ENCODE assay signal across 1 cellular context in the genomic region with DNA sequence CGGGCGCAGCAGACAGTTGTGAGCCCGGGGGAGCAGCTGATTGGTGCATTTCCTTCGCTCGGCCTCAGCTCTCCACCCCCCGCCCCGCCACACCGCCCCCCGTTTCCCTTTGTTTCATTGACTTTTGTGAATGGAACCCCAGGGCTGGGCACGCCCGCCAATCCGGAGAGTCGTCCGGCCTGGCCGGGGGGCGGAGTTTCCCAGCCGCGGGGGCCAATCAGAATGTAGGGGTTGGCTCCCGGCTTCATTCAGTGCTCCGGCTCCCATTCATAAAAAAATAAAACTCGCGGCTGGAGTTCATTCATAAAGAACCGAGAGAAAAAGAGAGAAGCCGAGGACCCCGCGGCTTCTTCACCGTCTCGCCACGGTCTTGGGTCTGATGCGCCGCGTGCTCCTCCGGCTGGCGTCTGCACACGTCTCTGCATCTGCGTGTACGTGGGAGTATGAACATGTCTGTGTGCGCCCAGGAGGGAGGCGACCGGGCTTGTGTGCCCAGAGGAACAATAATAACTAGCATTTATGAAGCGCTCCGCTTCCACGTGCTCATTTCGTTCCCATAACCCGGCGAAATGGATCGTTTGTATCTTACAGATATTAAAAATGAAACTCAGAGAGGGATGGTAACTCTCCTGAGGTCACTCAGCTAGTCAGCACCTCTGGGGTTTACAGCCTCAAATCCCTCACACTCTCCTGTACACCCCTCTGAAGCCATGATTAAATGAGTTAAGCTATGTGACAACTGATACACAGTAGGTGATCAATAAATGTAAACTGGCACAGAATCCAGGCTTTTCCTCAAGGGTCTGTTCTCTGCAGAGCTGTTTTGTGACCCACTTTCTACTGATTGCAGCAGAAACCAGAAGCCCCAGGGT.
A peak's percentile ranks its signal among the peaks of the same experiment; 100 is the strongest.
TF ChIP-seq lines count a peak whose summit lies in the region.

A gene (minus strand): TSS at position 24 of the 872 bp plus-strand sequence. CDS start 723 bp downstream, outside the sequence.

TF ChIP-seq in K562, 482 proteins besides CTCF, POLR2A, EP300 and RAD21 (continued from another document):
- TF ChIP-seq, protein P1, sequence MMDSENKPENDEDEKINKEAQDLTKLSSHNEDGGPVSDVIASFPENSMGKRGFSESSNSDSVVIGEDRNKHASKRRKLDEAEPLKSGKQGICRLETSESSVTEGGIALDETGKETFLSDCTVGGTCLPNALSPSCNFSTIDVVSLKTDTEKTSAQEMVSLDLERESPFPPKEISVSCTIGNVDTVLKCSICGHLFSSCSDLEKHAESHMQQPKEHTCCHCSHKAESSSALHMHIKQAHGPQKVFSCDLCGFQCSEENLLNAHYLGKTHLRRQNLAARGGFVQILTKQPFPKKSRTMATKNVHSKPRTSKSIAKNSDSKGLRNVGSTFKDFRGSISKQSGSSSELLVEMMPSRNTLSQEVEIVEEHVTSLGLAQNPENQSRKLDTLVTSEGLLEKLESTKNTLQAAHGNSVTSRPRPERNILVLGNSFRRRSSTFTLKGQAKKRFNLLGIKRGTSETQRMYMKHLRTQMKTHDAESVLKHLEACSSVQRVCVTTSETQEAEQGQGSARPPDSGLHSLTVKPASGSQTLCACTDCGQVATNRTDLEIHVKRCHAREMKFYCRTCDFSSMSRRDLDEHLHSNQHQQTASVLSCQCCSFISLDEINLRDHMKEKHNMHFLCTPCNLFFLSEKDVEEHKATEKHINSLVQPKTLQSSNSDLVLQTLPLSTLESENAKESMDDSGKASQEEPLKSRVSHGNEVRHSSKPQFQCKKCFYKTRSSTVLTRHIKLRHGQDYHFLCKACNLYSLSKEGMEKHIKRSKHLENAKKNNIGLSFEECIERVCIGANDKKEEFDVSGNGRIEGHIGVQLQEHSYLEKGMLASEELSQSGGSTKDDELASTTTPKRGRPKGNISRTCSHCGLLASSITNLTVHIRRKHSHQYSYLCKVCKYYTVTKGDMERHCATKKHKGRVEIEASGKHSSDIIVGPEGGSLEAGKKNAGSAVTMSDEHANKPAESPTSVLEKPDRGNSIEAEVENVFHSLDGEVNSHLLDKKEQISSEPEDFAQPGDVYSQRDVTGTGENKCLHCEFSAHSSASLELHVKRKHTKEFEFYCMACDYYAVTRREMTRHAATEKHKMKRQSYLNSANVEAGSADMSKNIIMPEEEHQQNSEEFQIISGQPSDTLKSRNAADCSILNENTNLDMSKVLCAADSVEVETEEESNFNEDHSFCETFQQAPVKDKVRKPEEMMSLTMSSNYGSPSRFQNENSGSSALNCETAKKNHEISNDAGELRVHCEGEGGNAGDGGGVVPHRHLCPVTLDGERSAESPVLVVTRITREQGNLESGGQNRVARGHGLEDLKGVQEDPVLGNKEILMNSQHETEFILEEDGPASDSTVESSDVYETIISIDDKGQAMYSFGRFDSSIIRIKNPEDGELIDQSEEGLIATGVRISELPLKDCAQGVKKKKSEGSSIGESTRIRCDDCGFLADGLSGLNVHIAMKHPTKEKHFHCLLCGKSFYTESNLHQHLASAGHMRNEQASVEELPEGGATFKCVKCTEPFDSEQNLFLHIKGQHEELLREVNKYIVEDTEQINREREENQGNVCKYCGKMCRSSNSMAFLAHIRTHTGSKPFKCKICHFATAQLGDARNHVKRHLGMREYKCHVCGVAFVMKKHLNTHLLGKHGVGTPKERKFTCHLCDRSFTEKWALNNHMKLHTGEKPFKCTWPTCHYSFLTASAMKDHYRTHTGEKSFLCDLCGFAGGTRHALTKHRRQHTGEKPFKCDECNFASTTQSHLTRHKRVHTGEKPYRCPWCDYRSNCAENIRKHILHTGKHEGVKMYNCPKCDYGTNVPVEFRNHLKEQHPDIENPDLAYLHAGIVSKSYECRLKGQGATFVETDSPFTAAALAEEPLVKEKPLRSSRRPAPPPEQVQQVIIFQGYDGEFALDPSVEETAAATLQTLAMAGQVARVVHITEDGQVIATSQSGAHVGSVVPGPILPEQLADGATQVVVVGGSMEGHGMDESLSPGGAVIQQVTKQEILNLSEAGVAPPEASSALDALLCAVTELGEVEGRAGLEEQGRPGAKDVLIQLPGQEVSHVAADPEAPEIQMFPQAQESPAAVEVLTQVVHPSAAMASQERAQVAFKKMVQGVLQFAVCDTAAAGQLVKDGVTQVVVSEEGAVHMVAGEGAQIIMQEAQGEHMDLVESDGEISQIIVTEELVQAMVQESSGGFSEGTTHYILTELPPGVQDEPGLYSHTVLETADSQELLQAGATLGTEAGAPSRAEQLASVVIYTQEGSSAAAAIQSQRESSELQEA (IDR thresholded peaks at IDR 0.05; ENCODE audit: low read depth) = no peak
- TF ChIP-seq ZNF79 (CRISPR knock-in tag; IDR thresholded peaks at IDR 0.05; ENCODE audit: low read depth) (no peak), KDM1A (IDR thresholded peaks at IDR 0.05) (peak in 1 of 2 experiments; percentile 88; a peak in 3 of 4 replicates)
